16 cellular contexts compared by ENCODE assay signal in genomic region chr19:50312967-50313811, GRCh38. TPM values are rescaled to one million over a fixed set of nuclear protein-coding genes. Genes with fewer than 3 reads are reported as not detected.
DNase-seq lines count a peak whose midpoint lies in the region; ATAC-seq, FAIRE-seq and TF ChIP-seq lines count a peak whose summit lies in the region.
"Had no signal": no experiment of that assay in that cellular context is flagged by ENCODE, and none has a peak within 500 bp of the region (broad histone marks: within the 10 kb centered on the region; RNA-seq: fewer than 3 reads in every experiment).

No MANE protein-coding gene starts in this region.

- peaks cover 23% of the 10 kb centered on the region for H3K4me1 ChIP-seq in A549
- peaks cover 12% of the 10 kb centered on the region for H3K4me1 ChIP-seq in GM23338 (ENCODE audit: insufficient read depth)
- H3K4me1 ChIP-seq in K562 (replicated peaks in 1 of 2; ENCODE audit: control insufficient read depth in 2 of 2, insufficient read depth in 2 of 2, low read length in 2 of 2): peaks cover 0 to 46% of the 10 kb centered on the region in 2 experiments
- H3K4me1 ChIP-seq in mesendoderm (ENCODE audit: control insufficient read depth, low read depth, low read length): peaks cover 4% of the 10 kb centered on the region
- H3K4me1 ChIP-seq: breast epithelium had no signal

- intact Hi-C loops in K562 (cut with micrococcal nuclease) (no loop called here), natural killer cell (cut with micrococcal nuclease) (no loop called here)

- TF ChIP-seq RAD21 in A549 (conservative IDR thresholded peaks at IDR 0.05 in 1 of 2, IDR thresholded peaks at IDR 0.05 in 1 of 2) (no peak), K562 (CRISPR knock-in tag; conservative IDR thresholded peaks at IDR 0.05 in 1 of 2, IDR thresholded peaks at IDR 0.05 in 1 of 2) (no peak)

- H3K9me1 ChIP-seq in K562 (ENCODE audit: control insufficient read depth, insufficient read depth, low read length): no peaks in the 10 kb centered on the region

- in situ Hi-C loops in K562 (cut with MboI): no loop called here

- H3K27ac Mint-ChIP-seq in GM23338: no peak overlapping the region
- no peak overlapping the region for H3K27ac Mint-ChIP-seq in natural killer cell
- H3K27ac Mint-ChIP-seq: activated naive CD8-positive, alpha-beta T cell treated with anti-CD3 and anti-CD28 coated beads for 36 hours; activated T-cell treated with anti-CD3 and anti-CD28 coated beads, Interleukin-2, amount 50 U/mL, for 72 hours had no signal

- H3F3A ChIP-seq in GM23338 (replicated peaks; ENCODE audit: low read depth): peaks cover 32% of the 10 kb centered on the region

- TF ChIP-seq CTCF in A549 (IDR thresholded peaks at IDR 0.05): no peak
- no peak for TF ChIP-seq CTCF in GM23338 (conservative IDR thresholded peaks at IDR 0.05; ENCODE audit: low read depth in 2 of 2)
- no peak for TF ChIP-seq CTCF in K562 (IDR thresholded peaks at IDR 0.05 in 2 of 3, conservative IDR thresholded peaks at IDR 0.05 in 1 of 3; ENCODE audit: insufficient read depth in 2 of 3, low read depth in 1 of 3, low read length in 3 of 3)
- no peak for TF ChIP-seq CTCF in natural killer cell (IDR thresholded peaks at IDR 0.05)

- H2BK15ac ChIP-seq in mesendoderm (replicated peaks; ENCODE audit: low read depth): no peak overlapping the region

- H3K4me1 Mint-ChIP-seq in GM23338 (no peaks in the 10 kb centered on the region), natural killer cell (peaks cover 6 to 10% of the 10 kb centered on the region in 2 donors)

- no peaks in the 10 kb centered on the region; the same call in 1 of the 2 replicates for H3K36me3 ChIP-seq in GM23338 (ENCODE audit: insufficient read depth)
- no peaks in the 10 kb centered on the region for H3K36me3 ChIP-seq in K562 (ENCODE audit: control insufficient read depth, insufficient read depth, low read length)
- H3K36me3 ChIP-seq in mesendoderm (ENCODE audit: control insufficient read depth, insufficient read depth, low read length): no peaks in the 10 kb centered on the region
- H3K36me3 ChIP-seq: breast epithelium, MG63 had no signal

- H4K8ac ChIP-seq in mesendoderm (ENCODE audit: low read depth, low read length): no peak overlapping the region

- H3K4me2 ChIP-seq in A549 (peak overlapping the region; percentile 82), GM23338 (peak overlapping the region; percentile 95), K562 (ENCODE audit: insufficient read depth, low read length) (peak overlapping the region; percentile 72; the same call in 1 of the 2 replicates), mesendoderm (ENCODE audit: low read length) (peak overlapping the region; percentile 29)

- POLR2A ChIA-PET in A549 (lab: Yijun Ruan, JAX) (interaction anchor here (1.0 kb wide), 2 partner anchors 12 to 16 kb away, joined by 4 to 6 read pairs; partner anchors contain the start of gene KCNC3), K562 (lab: Yijun Ruan, JAX) (interaction anchor here (1.9 kb wide), 1 partner anchor 9 kb away, joined by 6 read pairs; no protein-coding TSS in a partner anchor)

- no peak overlapping the region for H2BK120ac ChIP-seq in mesendoderm (ENCODE audit: low read depth, low read length)

- no peak for FAIRE-seq in A549 (lab: Jason Lieb, UNC)
- FAIRE-seq in K562 (lab: Jason Lieb, UNC): peak; percentile 19

- no peaks in the 10 kb centered on the region for H3K9me2 ChIP-seq in GM23338 (ENCODE audit: insufficient read depth)

- no peak overlapping the region for H3K23ac ChIP-seq in mesendoderm (ENCODE audit: low read length)

- CTCF ChIA-PET in A549 (lab: Yijun Ruan, JAX) (interaction anchor here (0.9 to 3.6 kb wide), 3 partner anchors 13 to 166 kb away, joined by 5 to 12 read pairs (median 12); partner anchors contain the start of gene KCNC3), K562 (lab: Yijun Ruan, JAX; ENCODE audit: low intra/inter-chr PET ratio) (no interaction called here)

- WGBS in A549 (ENCODE audit: missing lambda C conversion rate): 24% methylated on average over 26 of the region's 27 CpGs
- WGBS in K562 (ENCODE audit: insufficient coverage, low coverage, missing lambda C conversion rate): 9% methylated on average over 23 of the region's 27 CpGs
- no CpG with 5 or more reads among the region's 27 CpGs for WGBS in mesendoderm (ENCODE audit: extremely low coverage, insufficient coverage, low lambda C conversion rate)

- H3K9me3 ChIP-seq in A549 (no peaks in the 10 kb centered on the region), K562 (replicated peaks; ENCODE audit: control insufficient read depth, insufficient read depth, low read depth, low read length) (no peaks in the 10 kb centered on the region)
- H3K9me3 ChIP-seq: MG63 had no signal

- H3K27me3 ChIP-seq in GM23338 (ENCODE audit: insufficient read depth) (peaks cover 2% of the 10 kb centered on the region), K562 (ENCODE audit: control insufficient read depth in 2 of 2, insufficient read depth in 2 of 2, low read length in 2 of 2) (peaks cover 19 to 29% of the 10 kb centered on the region in 2 experiments; a peak in 4 of 5 replicates), mesendoderm (ENCODE audit: insufficient read depth, low read length, poor library complexity) (no peaks in the 10 kb centered on the region)

- peak overlapping the region; percentile 60 to 86; a peak in 5 of 6 replicates for H3K27ac ChIP-seq in A549
- H3K27ac ChIP-seq in GM23338 (ENCODE audit: low read depth): peak overlapping the region; percentile 99
- H3K27ac ChIP-seq in K562 (ENCODE audit: extremely low read depth, low read depth, low read length): no peak overlapping the region
- H3K27ac ChIP-seq in mesendoderm (ENCODE audit: low read depth, low read length): no peak overlapping the region
- H3K27ac ChIP-seq: breast epithelium had no signal

- no peak overlapping the region for H3K4ac ChIP-seq in mesendoderm (ENCODE audit: low read depth, low read length)

- no peaks in the 10 kb centered on the region for H3K79me1 ChIP-seq in mesendoderm (ENCODE audit: low read length)

- H3K27me3 Mint-ChIP-seq in GM23338 (ENCODE audit: insufficient read depth, low read depth, poor library complexity): peaks cover 10% of the 10 kb centered on the region
- peaks cover 53 to 60% of the 10 kb centered on the region in 2 donors for H3K27me3 Mint-ChIP-seq in natural killer cell (ENCODE audit: low read depth in 2 of 2)

- H3K4me3 Mint-ChIP-seq in GM23338: no peak overlapping the region
- H3K4me3 Mint-ChIP-seq in natural killer cell: no peak overlapping the region
- H3K4me3 Mint-ChIP-seq: activated naive CD8-positive, alpha-beta T cell treated with anti-CD3 and anti-CD28 coated beads for 36 hours had no signal

- H4K20me1 ChIP-seq in GM23338 (replicated peaks; ENCODE audit: insufficient read depth) (no peaks in the 10 kb centered on the region), K562 (replicated peaks; ENCODE audit: control insufficient read depth, insufficient read depth, low read length) (peaks cover 3% of the 10 kb centered on the region; the same call in 1 of the 2 replicates)

- H3K9ac ChIP-seq in K562 (ENCODE audit: insufficient read depth in 1 of 2, low read depth in 2 of 2, low read length in 2 of 2) (peak overlapping the region in 1 of 2 experiments; percentile 74; a peak in 2 of 4 replicates), mesendoderm (ENCODE audit: low read length) (peak overlapping the region; percentile 54)

- DNase-seq in A549 (ENCODE audit: low read depth in 1 of 2, low spot score in 1 of 2) (no peak), GM23338 (ENCODE audit: low spot score) (peak; percentile 34), K562 (ENCODE audit: extremely low read depth in 1 of 4, low spot score in 3 of 4) (no peak), mesendoderm (no peak), natural killer cell (no peak), OCI-M1 (lab: John Stamatoyannopoulos, UW) (no peak), anterior cingulate cortex (lab: John Stamatoyannopoulos, UW) (no peak)
- DNase-seq in activated T-cell treated with anti-CD3 and anti-CD28 coated beads, Interleukin-2, amount 50 U/mL, for 1 hour: no peak
- DNase-seq: activated CD4-positive, alpha-beta T cell treated with anti-CD3 and anti-CD28 coated beads, Interleukin-2, amount 50 U/mL, for 48 hours; activated naive CD8-positive, alpha-beta T cell treated with anti-CD3 and anti-CD28 coated beads for 36 hours; effector CD4-positive, alpha-beta T cell; NCI-H524 treated with DMSO at 0.1 percent for 48 hours had no signal

- peaks cover 31% of the 10 kb centered on the region for H3K36me3 Mint-ChIP-seq in GM23338 (ENCODE audit: low read depth)
- no peaks in the 10 kb centered on the region for H3K36me3 Mint-ChIP-seq in natural killer cell
- H3K36me3 Mint-ChIP-seq: activated naive CD8-positive, alpha-beta T cell treated with anti-CD3 and anti-CD28 coated beads for 36 hours had no signal

- H3K9me3 Mint-ChIP-seq in GM23338 (peaks cover 87% of the 10 kb centered on the region), natural killer cell (peaks cover 0 to 2% of the 10 kb centered on the region in 2 donors)
- H3K9me3 Mint-ChIP-seq: activated naive CD8-positive, alpha-beta T cell treated with anti-CD3 and anti-CD28 coated beads for 36 hours; activated T-cell treated with anti-CD3 and anti-CD28 coated beads, Interleukin-2, amount 50 U/mL, for 72 hours had no signal

- TSS peak; percentile 51 for BruUV-seq in K562 (replicated peaks; lab: Mats Ljungman, UMichigan)

- no peak for ATAC-seq in A549
- no peak for ATAC-seq in GM23338
- no peak for ATAC-seq in K562
- ATAC-seq in natural killer cell: no peak
- ATAC-seq: activated T-cell treated with anti-CD3 and anti-CD28 coated beads, Interleukin-2, amount 50 U/mL, for 72 hours had no signal

- H3K56ac ChIP-seq in mesendoderm (ENCODE audit: low read length): peak overlapping the region; percentile 64

- no peak for TF ChIP-seq EP300 in A549 (IDR thresholded peaks at IDR 0.05)
- TF ChIP-seq EP300 in K562 (IDR thresholded peaks at IDR 0.05; ENCODE audit: low read length): no peak

- H2AFZ ChIP-seq in GM23338 (no peak overlapping the region), K562 (ENCODE audit: low read depth, low read length) (no peak overlapping the region)

- peak overlapping the region; percentile 28 for H3K18ac ChIP-seq in mesendoderm (ENCODE audit: low read length)

- H2AK5ac ChIP-seq in mesendoderm (ENCODE audit: low read length): no peak overlapping the region

- H3K4me3 ChIP-seq in A549 (peak overlapping the region; percentile 55), GM23338 (peak overlapping the region; percentile 79), K562 (peak overlapping the region; percentile 33; the same call in 1 of the 2 replicates), mesendoderm (ENCODE audit: low read length) (no peak overlapping the region)
- H3K4me3 ChIP-seq: MG63 had no signal

- TF ChIP-seq POLR2A in A549 (IDR thresholded peaks at IDR 0.05; ENCODE audit: low read length) (no peak), K562 (conservative IDR thresholded peaks at IDR 0.05) (0 out of 2 replicates have a peak, but pooled peaks have one; percentile 10)

- H3K79me2 ChIP-seq in GM23338 (replicated peaks; ENCODE audit: insufficient read depth) (no peaks in the 10 kb centered on the region), K562 (ENCODE audit: control insufficient read depth, insufficient read depth, low read length) (no peaks in the 10 kb centered on the region), mesendoderm (ENCODE audit: control insufficient read depth, insufficient read depth, low read length) (no peaks in the 10 kb centered on the region)

- H4K5ac ChIP-seq in mesendoderm (ENCODE audit: low read length): no peak overlapping the region

- no peak overlapping the region for H2BK5ac ChIP-seq in mesendoderm (ENCODE audit: low read length)

RNA-seq across cellular contexts. Expression of gene KCNC3, which starts 16.0 kb away (rescaled TPM):
- 0.17 and 0.32 TPM in 2 replicates for polyA plus RNA-seq in A549 (2011; rRNA removed)
- polyA plus RNA-seq in A549 (2012; cell fraction: cytosol; rRNA removed): 0.30 and 0.41 TPM in 2 replicates
- polyA plus RNA-seq in A549 (2012; cell fraction: nucleus; rRNA removed): 1.3 and 1.5 TPM in 2 replicates
- 1.0 to 1.7 TPM (median 1.4 TPM) in 3 replicates for polyA plus RNA-seq in A549 (2017; fragmentation: RNase III; extraction: RNeasy Plus Mini Kit Qiagen cat#74134 plus additional on column Dnase treatment)
- polyA minus RNA-seq in A549 (2011; rRNA and poly(A)+ RNA removed): 0.54 and 0.83 TPM in 2 replicates
- 2.7 and 3.4 TPM in 2 replicates for total RNA-seq in GM23338 (2014; rRNA removed; shearing (Covaris generic))
- 0.89 and 1.3 TPM in 2 replicates for polyA plus RNA-seq in GM23338 (2016; fragmentation: Nextera tagmentation; extraction: Ambion mirVana)
- 19.8 and 38.5 TPM in 2 replicates for total RNA-seq in K562 (2011; cell fraction: chromatin; rRNA removed; ENCODE audit: low replicate concordance)
- total RNA-seq in K562 (2011; cell fraction: nucleolus; rRNA removed): 17.0 and 18.4 TPM in 2 replicates
- total RNA-seq in K562 (2011; cell fraction: nucleoplasm; rRNA removed): 18.8 and 48.6 TPM in 2 replicates
- total RNA-seq in K562 (2014; rRNA removed): 1.8 and 4.0 TPM in 2 replicates
- 1.4 and 1.7 TPM in 2 replicates for total RNA-seq in K562 (2014; rRNA removed; fragmentation: Illumina TruSeq; extraction: Trizol)
- 2.1 and 3.0 TPM in 2 replicates for total RNA-seq in K562 (2015; rRNA removed; fragmentation: Illumina TruSeq; extraction: Trizol)
- 20.2 and 26.2 TPM in 2 replicates for total RNA-seq in K562 (2021)
- polyA plus RNA-seq in K562 (2011; rRNA removed): 2.0 and 3.7 TPM in 2 replicates
- 2.0 and 2.7 TPM in 2 replicates for polyA plus RNA-seq in K562 (2011; cell fraction: cytosol; rRNA removed)
- polyA plus RNA-seq in K562 (2011; cell fraction: nucleus; rRNA removed): 12.7 and 28.1 TPM in 2 replicates
- 10.3 and 13.2 TPM in 2 replicates for polyA plus RNA-seq in K562 (2012)
- 14.9 and 16.4 TPM in 2 replicates for polyA plus RNA-seq in K562 (2014; fragmentation: Illumina TruSeq; extraction: Trizol)
- under 1 TPM; 0.03 to 0.06 TPM for polyA plus RNA-seq in K562 (2014; fragmentation: Nextera tagmentation; extraction: Ambion mirVana)
- 13.2 and 14.2 TPM in 2 replicates for polyA plus RNA-seq in K562 (2014; rRNA removed)
- 1.2 and 2.0 TPM in 2 replicates for polyA minus RNA-seq in K562 (2011; rRNA and poly(A)+ RNA removed)
- 8.9 and 10.9 TPM in 2 replicates for polyA minus RNA-seq in K562 (2011; cell fraction: cytosol; rRNA and poly(A)+ RNA removed)
- polyA minus RNA-seq in K562 (2011; cell fraction: nucleus; rRNA and poly(A)+ RNA removed): 7.8 and 7.9 TPM in 2 replicates
- polyA plus RNA-seq in mesendoderm (2013, experiment 1 of 2): 3.7 TPM
- polyA plus RNA-seq in mesendoderm (2013, experiment 2 of 2): 3.2 TPM
- total RNA-seq in natural killer cell: 1 to 10 TPM in 1 of 3 donors, under 1 TPM in 2; 0.57 to 3.2 (median 0.68) TPM
- total RNA-seq: HT1080 had no signal

RNA-seq across cellular contexts. Expression of gene NAPSA, which starts 52.2 kb away (rescaled TPM):
- polyA plus RNA-seq in A549 (2011; rRNA removed) (1.3 and 1.7 TPM in 2 replicates), A549 (2017; fragmentation: RNase III; extraction: RNeasy Plus Mini Kit Qiagen cat#74134 plus additional on column Dnase treatment) (1.5 to 2.0 TPM (median 1.7 TPM) in 3 replicates), GM23338 (2016; fragmentation: Nextera tagmentation; extraction: Ambion mirVana) (0.63 and 0.99 TPM in 2 replicates), K562 (2011; rRNA removed) (1.2 and 1.9 TPM in 2 replicates), K562 (2014; fragmentation: Illumina TruSeq; extraction: Trizol) (0.89 and 1.1 TPM in 2 replicates), K562 (2014; fragmentation: Nextera tagmentation; extraction: Ambion mirVana) (under 1 TPM; 0.25 to 0.49 TPM), K562 (2014; rRNA removed) (0.69 and 1.6 TPM in 2 replicates)
- polyA plus RNA-seq in A549 (2012; cell fraction: cytosol; rRNA removed): 1.3 and 1.4 TPM in 2 replicates
- 5.7 and 7.2 TPM in 2 replicates for polyA plus RNA-seq in A549 (2012; cell fraction: nucleus; rRNA removed)
- polyA minus RNA-seq in A549 (2011; rRNA and poly(A)+ RNA removed): 1.2 and 1.8 TPM in 2 replicates
- total RNA-seq in GM23338 (2014; rRNA removed; shearing (Covaris generic)): 0.14 and 0.27 TPM in 2 replicates
- total RNA-seq in K562 (2011; cell fraction: chromatin; rRNA removed; ENCODE audit: low replicate concordance): 3.9 and 8.3 TPM in 2 replicates
- 5.0 and 5.5 TPM in 2 replicates for total RNA-seq in K562 (2011; cell fraction: nucleolus; rRNA removed)
- 3.6 and 5.6 TPM in 2 replicates for total RNA-seq in K562 (2011; cell fraction: nucleoplasm; rRNA removed)
- total RNA-seq in K562 (2014; rRNA removed) (0.41 and 0.78 TPM in 2 replicates), K562 (2014; rRNA removed; fragmentation: Illumina TruSeq; extraction: Trizol) (0.45 and 0.65 TPM in 2 replicates), K562 (2015; rRNA removed; fragmentation: Illumina TruSeq; extraction: Trizol) (0.45 and 0.76 TPM in 2 replicates), K562 (2021) (1.9 and 2.3 TPM in 2 replicates), natural killer cell (1 to 10 TPM in 1 of 3 donors, under 1 TPM in 2; 0.94 to 1.3 (median 0.95) TPM)
- 1.4 and 1.9 TPM in 2 replicates for polyA plus RNA-seq in K562 (2011; cell fraction: cytosol; rRNA removed)
- polyA plus RNA-seq in K562 (2011; cell fraction: nucleus; rRNA removed): 11.3 and 12.5 TPM in 2 replicates
- 2.0 and 3.0 TPM in 2 replicates for polyA plus RNA-seq in K562 (2012)
- 0.42 and 0.57 TPM in 2 replicates for polyA minus RNA-seq in K562 (2011; rRNA and poly(A)+ RNA removed)
- polyA minus RNA-seq in K562 (2011; cell fraction: cytosol; rRNA and poly(A)+ RNA removed): 1.5 TPM in 1 of 2 replicates, not detected in the other
- 2.0 and 2.2 TPM in 2 replicates for polyA minus RNA-seq in K562 (2011; cell fraction: nucleus; rRNA and poly(A)+ RNA removed)
- polyA plus RNA-seq in mesendoderm (2013, experiment 1 of 2): 0.17 TPM
- 0.10 TPM for polyA plus RNA-seq in mesendoderm (2013, experiment 2 of 2)
- total RNA-seq: HT1080 had no signal

Comparison
In these comparisons a context has a peak if more than half of its experiments do, and no peak if none do; other contexts are left out.
1. H3K27ac ChIP-seq: peak in A549 (2 of 2) and GM23338 (single experiment); none in K562 (single experiment) and mesendoderm (single experiment).
2. H3K4me2 ChIP-seq: peak in every context shown above with its lines; median percentile 95 in GM23338; 82 in A549; 72 in K562; 29 in mesendoderm.
3. Of the 35 proteins assayed by ChIP-seq in both K562 and A549: peak only in K562: POLR2A; only in A549: none; in both: none; in neither: 34.